Comparison of ENCODE assay signal across 1 cellular context in genomic region chr2:238440767-238441166, GRCh38.
TF ChIP-seq lines count a peak whose summit lies in the region.

No MANE protein-coding gene starts in this region.

TF ChIP-seq in WTC11, 78 proteins besides CTCF, POLR2A, EP300 and RAD21 (continued from another document):
- no peak for TF ChIP-seq CREB1 (CRISPR knock-in tag; IDR thresholded peaks at IDR 0.05)
TF ChIP-seq in WTC11: peak in this region for 0.
